Comparison of ENCODE assay signal across 9 cellular contexts in the genomic region with DNA sequence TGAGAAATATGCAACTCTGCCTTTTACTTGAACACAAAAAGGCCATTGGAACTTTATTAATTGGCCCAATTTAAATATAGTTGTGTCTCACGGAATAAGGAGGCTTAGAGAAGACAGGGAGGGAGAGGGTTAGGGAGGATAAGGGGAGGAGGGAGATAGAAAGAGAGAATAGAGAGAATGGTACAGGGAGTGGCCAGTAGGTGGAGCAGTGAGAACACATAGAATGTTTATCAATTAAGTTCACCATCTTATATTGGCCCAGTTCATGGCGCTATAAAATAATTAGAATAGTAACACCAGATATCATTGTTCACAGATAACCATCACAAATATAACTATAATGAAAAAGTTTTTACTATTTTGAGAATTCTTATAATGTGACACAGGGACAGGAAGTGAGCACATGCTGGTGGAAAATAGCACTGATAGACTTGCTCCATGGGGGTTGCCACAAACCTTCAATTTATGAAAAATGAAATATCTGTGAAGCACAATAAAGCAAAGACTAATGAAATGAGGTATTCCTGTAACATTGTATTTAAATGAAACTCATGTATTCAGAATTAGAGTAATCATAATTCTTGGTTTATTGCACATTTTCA.
DNase-seq lines count a peak whose midpoint lies in the region; ATAC-seq, FAIRE-seq and TF ChIP-seq lines count a peak whose summit lies in the region.
"Had no signal": no experiment of that assay in that cellular context is flagged by ENCODE, and none has a peak within 500 bp of the region (broad histone marks: within the 10 kb centered on the region; RNA-seq: fewer than 3 reads in every experiment).

No MANE protein-coding gene starts in this region.

- peak; percentile 95 for ATAC-seq in GM19467 (IDR thresholded peaks at IDR 0.05; ENCODE audit: unreplicated experiment)
- ATAC-seq in HG03354 (IDR thresholded peaks at IDR 0.05; ENCODE audit: poor library complexity, severe bottlenecking, unreplicated experiment): peak; percentile 98

- peaks cover 3% of the 10 kb centered on the region for H3K27me3 Mint-ChIP-seq in nephron progenitor cell (ENCODE audit: low read depth, poor library complexity)
- H3K27me3 Mint-ChIP-seq: activated naive CD8-positive, alpha-beta T cell treated with anti-CD3 and anti-CD28 coated beads, Interleukin-2, amount 10 ng/mL, durations not matched to agents 7 days and 5 days had no signal

- H3K4me3 ChIP-seq in mammary epithelial cell (replicated peaks in 1 of 3; ENCODE audit: insufficient read depth in 1 of 3, low read depth in 2 of 3, low read length in 3 of 3): no peak overlapping the region

- H3K9me3 Mint-ChIP-seq in nephron progenitor cell: no peaks in the 10 kb centered on the region
- H3K9me3 Mint-ChIP-seq: activated naive CD8-positive, alpha-beta T cell treated with anti-CD3 and anti-CD28 coated beads, Interleukin-2, amount 10 ng/mL, durations not matched to agents 7 days and 5 days had no signal

- intact Hi-C loops in mammary epithelial cell (cut with micrococcal nuclease): loop anchor here (1.0 to 5.0 kb wide), 3 partner anchors 77 to 566 kb away; no protein-coding TSS in a partner anchor

- H3K4me3 Mint-ChIP-seq in nephron progenitor cell: no peak overlapping the region
- H3K4me3 Mint-ChIP-seq: activated naive CD8-positive, alpha-beta T cell treated with anti-CD3 and anti-CD28 coated beads, Interleukin-2, amount 10 ng/mL, durations not matched to agents 7 days and 5 days had no signal

- H3K9ac ChIP-seq in mammary epithelial cell (ENCODE audit: insufficient read depth, low read length): no peak overlapping the region

- H3K79me2 ChIP-seq in mammary epithelial cell (ENCODE audit: insufficient read depth, low read length): no peaks in the 10 kb centered on the region

- peak; percentile 66 to 80 for TF ChIP-seq CTCF in mammary epithelial cell (conservative IDR thresholded peaks at IDR 0.05 in 1 of 2, IDR thresholded peaks at IDR 0.05 in 1 of 2; ENCODE audit: extremely low read depth in 1 of 2, insufficient read depth in 1 of 2, low read depth in 1 of 2, low read length in 2 of 2)
- TF ChIP-seq CTCF in nephron progenitor cell (IDR thresholded peaks at IDR 0.05): peak; percentile 73

- BruUV-seq in mammary epithelial cell (replicated peaks; lab: Mats Ljungman, UMichigan): no TSS peak

- no peak overlapping the region for H3K27ac ChIP-seq in mammary epithelial cell (ENCODE audit: insufficient read depth, low read depth, low read length)

- H3K36me3 Mint-ChIP-seq in nephron progenitor cell (ENCODE audit: low read depth): no peaks in the 10 kb centered on the region
- H3K36me3 Mint-ChIP-seq: activated naive CD8-positive, alpha-beta T cell treated with anti-CD3 and anti-CD28 coated beads, Interleukin-2, amount 10 ng/mL, durations not matched to agents 7 days and 5 days had no signal

- in situ Hi-C loops in mammary epithelial cell (cut with MboI; ENCODE audit: low sequenced_read_pairs in 2 of 2): no loop called here

- H3K4me2 ChIP-seq in mammary epithelial cell (ENCODE audit: insufficient read depth, low read depth, low read length): no peak overlapping the region

- H2AFZ ChIP-seq in mammary epithelial cell (ENCODE audit: low read depth, low read length): no peak overlapping the region

- no peaks in the 10 kb centered on the region for H3K4me1 ChIP-seq in mammary epithelial cell (ENCODE audit: insufficient read depth, low read length)

- H4K20me1 ChIP-seq in mammary epithelial cell (ENCODE audit: insufficient read depth, low read length): no peaks in the 10 kb centered on the region

- DNase-seq in NCI-H2107 treated with DMSO at 0.1 percent for 48 hours (lab: John Stamatoyannopoulos, UW; ENCODE audit: unreplicated experiment) (peak; percentile 29), NCI-H2107 (lab: John Stamatoyannopoulos, UW) (no peak), NCI-H69 (lab: John Stamatoyannopoulos, UW) (peak; percentile 80), mammary epithelial cell (peak; percentile 19), nephron progenitor cell (peak; percentile 52), HTR-8/SVneo (ENCODE audit: insufficient read length, low spot score) (no peak)
- DNase-seq: activated naive CD8-positive, alpha-beta T cell treated with anti-CD3 and anti-CD28 coated beads, Interleukin-2, amount 10 ng/mL, durations not matched to agents 7 days and 5 days had no signal

- dilution Hi-C loops in mammary epithelial cell (cut with HindIII; ENCODE audit: low sequenced_read_pairs): no loop called here

- H3K36me3 ChIP-seq in mammary epithelial cell (ENCODE audit: insufficient read depth, low read length): no peaks in the 10 kb centered on the region

- no peak for FAIRE-seq in HTR-8/SVneo (lab: Jason Lieb, UNC)

- no peak overlapping the region for H3K27ac Mint-ChIP-seq in nephron progenitor cell
- H3K27ac Mint-ChIP-seq: activated naive CD8-positive, alpha-beta T cell treated with anti-CD3 and anti-CD28 coated beads, Interleukin-2, amount 10 ng/mL, durations not matched to agents 7 days and 5 days had no signal

- no peaks in the 10 kb centered on the region for H3K4me1 Mint-ChIP-seq in nephron progenitor cell
- H3K4me1 Mint-ChIP-seq: activated naive CD8-positive, alpha-beta T cell treated with anti-CD3 and anti-CD28 coated beads, Interleukin-2, amount 10 ng/mL, durations not matched to agents 7 days and 5 days had no signal

- CTCF ChIA-PET in mammary epithelial cell (lab: Charles Lee; ENCODE audit: low non-redundant PET): interaction anchor here (0.8 kb wide), 1 partner anchor 78 kb away, joined by 3 read pairs; no protein-coding TSS in a partner anchor

- no peaks in the 10 kb centered on the region for H3K27me3 ChIP-seq in mammary epithelial cell (ENCODE audit: insufficient read depth, low read length)

- WGBS in mammary epithelial cell (ENCODE audit: low coverage, missing lambda C conversion rate): 38% methylated on average over 2 of the region's 2 CpGs

- H3K9me3 ChIP-seq in mammary epithelial cell (replicated peaks; ENCODE audit: insufficient read depth, low read length): no peaks in the 10 kb centered on the region

Comparison
In these comparisons a context has a peak if more than half of its experiments do, and no peak if none do; other contexts are left out.
1. DNase-seq: peak in NCI-H2107 treated with DMSO at 0.1 percent for 48 hours (single experiment), NCI-H69 (single experiment), mammary epithelial cell (single experiment) and nephron progenitor cell (single experiment); none in NCI-H2107 (single experiment) and HTR-8/SVneo (single experiment).